12 cellular contexts compared by ENCODE assay signal in genomic region chr17:31877911-31878702, GRCh38.
DNase-seq lines count a peak whose midpoint lies in the region; ATAC-seq and TF ChIP-seq lines count a peak whose summit lies in the region.
"Had no signal": no experiment of that assay in that cellular context is flagged by ENCODE, and none has a peak within 500 bp of the region (broad histone marks: within the 10 kb centered on the region; RNA-seq: fewer than 3 reads in every experiment).

No MANE protein-coding gene starts in this region.

- H3K27ac Mint-ChIP-seq in activated naive CD8-positive, alpha-beta T cell: peak overlapping the region; percentile 94
- H3K27ac Mint-ChIP-seq: progenitor cell of endocrine pancreas had no signal

- no peaks in the 10 kb centered on the region for H3K9me3 Mint-ChIP-seq in activated naive CD8-positive, alpha-beta T cell (ENCODE audit: low read depth)

- peaks cover 10% of the 10 kb centered on the region for H3K36me3 Mint-ChIP-seq in activated naive CD8-positive, alpha-beta T cell

- no peaks in the 10 kb centered on the region for H3K27me3 Mint-ChIP-seq in activated naive CD8-positive, alpha-beta T cell
- H3K27me3 Mint-ChIP-seq: progenitor cell of endocrine pancreas had no signal

- no peak for TF ChIP-seq POLR2A in erythroblast (IDR thresholded peaks at IDR 0.05; ENCODE audit: low read length)

- ATAC-seq in GM21526 (IDR thresholded peaks at IDR 0.05; ENCODE audit: low FRiP score, unreplicated experiment) (no peak), GM21786 (IDR thresholded peaks at IDR 0.05; ENCODE audit: unreplicated experiment) (no peak)

- H3K4me3 Mint-ChIP-seq in activated naive CD8-positive, alpha-beta T cell: peak overlapping the region; percentile 72

- peak; percentile 57 for DNase-seq in activated effector memory CD4-positive, alpha-beta T cell treated with anti-CD3 and anti-CD28 coated beads, Interleukin-2, amount 50 U/mL, for 16 hours
- DNase-seq in activated effector memory CD4-positive, alpha-beta T cell treated with Interleukin-2 at 50 U/mL for 16 hours: no peak
- DNase-seq in glomerular visceral epithelial cell (ENCODE audit: extremely low spot score) (peak; percentile 88), stromal cell of bone marrow (ENCODE audit: low read depth) (peak; percentile 70), erythroblast (lab: John Stamatoyannopoulos, UW) (no peak)
- DNase-seq: caudate nucleus, NCI-H2081, substantia nigra had no signal

- peaks cover 23% of the 10 kb centered on the region for H3K4me1 Mint-ChIP-seq in activated naive CD8-positive, alpha-beta T cell (ENCODE audit: low read depth)

Comparison
In these comparisons a context has a peak if more than half of its experiments do, and no peak if none do; other contexts are left out.
1. DNase-seq: peak in activated effector memory CD4-positive, alpha-beta T cell treated with anti-CD3 and anti-CD28 coated beads, Interleukin-2, amount 50 U/mL, for 16 hours (single experiment), glomerular visceral epithelial cell (single experiment) and stromal cell of bone marrow (single experiment); none in activated effector memory CD4-positive, alpha-beta T cell treated with Interleukin-2 at 50 U/mL for 16 hours (single experiment) and erythroblast (0 of 2).